In genomic region chr19:10979950-10980349, GRCh38 we compare ENCODE assay signal across 1 cellular context.
TF ChIP-seq lines count a peak whose summit lies in the region.

No MANE protein-coding gene starts in this region.

TF ChIP-seq in HepG2, 621 proteins besides CTCF, POLR2A, EP300 and RAD21:
- TF ChIP-seq NR3C1 (CRISPR knock-in tag; IDR thresholded peaks at IDR 0.05), result no peak
- no peak for TF ChIP-seq SNAPC5 (CRISPR knock-in tag; IDR thresholded peaks at IDR 0.05; ENCODE audit: borderline replicate concordance)
- no peak for TF ChIP-seq KDM6A (CRISPR knock-in tag; IDR thresholded peaks at IDR 0.05; ENCODE audit: low read depth)
- no peak for TF ChIP-seq ZNF430 (CRISPR knock-in tag; IDR thresholded peaks at IDR 0.05)
- no peak for TF ChIP-seq CREM (IDR thresholded peaks at IDR 0.05)
- no peak for TF ChIP-seq CREM (CRISPR knock-in tag; IDR thresholded peaks at IDR 0.05)
- no peak for TF ChIP-seq MYNN (CRISPR knock-in tag; IDR thresholded peaks at IDR 0.05; ENCODE audit: low read depth)
- TF ChIP-seq ZNF790 (CRISPR knock-in tag; IDR thresholded peaks at IDR 0.05; ENCODE audit: borderline replicate concordance), result no peak
- TF ChIP-seq TBL1XR1 (IDR thresholded peaks at IDR 0.05; ENCODE audit: borderline replicate concordance, low read length, partially characterized antibody), result no peak
- no peak for TF ChIP-seq HNRNPLL (IDR thresholded peaks at IDR 0.05; ENCODE audit: low read depth, low read length, poor library complexity, severe bottlenecking)
